Comparison of ENCODE assay signal across 18 cellular contexts in the genomic region with DNA sequence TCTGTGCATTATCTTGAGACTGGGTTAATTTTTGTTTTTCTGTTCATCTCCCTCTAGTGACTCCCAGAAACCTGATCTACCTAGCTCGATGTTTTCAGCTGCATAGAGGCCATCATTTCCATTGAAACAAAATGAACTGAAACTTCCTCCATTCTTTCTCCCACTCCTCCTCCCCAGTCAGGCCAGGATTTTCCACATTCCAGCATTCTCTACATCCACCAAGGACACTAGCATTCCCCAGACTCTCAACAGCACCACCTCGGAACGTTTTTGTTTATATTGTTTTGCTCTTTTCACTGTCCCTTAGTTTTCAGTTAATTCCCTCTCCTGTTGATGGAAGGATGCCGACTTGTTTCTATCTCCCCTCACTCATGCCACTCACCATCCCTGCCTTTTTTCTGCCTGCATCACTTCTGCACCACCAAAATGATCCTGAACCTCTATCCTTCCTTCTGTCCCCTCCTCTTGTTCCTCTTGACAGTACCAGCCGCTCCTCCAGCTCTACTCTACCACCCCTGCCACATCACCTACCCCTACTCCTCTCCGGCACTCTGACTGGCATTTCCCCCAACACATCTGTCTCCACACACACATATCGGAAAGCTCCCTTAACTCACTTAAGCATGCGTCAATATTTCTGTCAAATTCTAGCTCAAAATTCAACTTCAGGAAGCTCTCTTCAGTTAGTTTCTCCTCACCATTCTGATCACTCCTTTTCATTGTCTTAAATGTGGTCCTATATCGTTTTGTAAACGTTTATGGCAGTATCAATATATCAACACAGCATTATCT. TPM values are rescaled to one million over a fixed set of nuclear protein-coding genes. Genes with fewer than 3 reads are reported as not detected.
DNase-seq lines count a peak whose midpoint lies in the region; ATAC-seq and TF ChIP-seq lines count a peak whose summit lies in the region.
"Had no signal": no experiment of that assay in that cellular context is flagged by ENCODE, and none has a peak within 500 bp of the region (broad histone marks: within the 10 kb centered on the region; RNA-seq: fewer than 3 reads in every experiment).

No MANE protein-coding gene starts in this region.

- TF ChIP-seq EP300 in upper lobe of left lung (IDR thresholded peaks at IDR 0.05): no peak

- no peaks in the 10 kb centered on the region for H4K20me1 ChIP-seq in GM23338 (replicated peaks; ENCODE audit: insufficient read depth)

- H3K36me3 ChIP-seq in CD4-positive, CD25-positive, alpha-beta regulatory T cell (ENCODE audit: control insufficient read depth, insufficient read depth, low read length): no peaks in the 10 kb centered on the region
- H3K36me3 ChIP-seq in GM23338 (ENCODE audit: insufficient read depth) (no peaks in the 10 kb centered on the region), upper lobe of left lung (no peaks in the 10 kb centered on the region)
- H3K36me3 ChIP-seq: sigmoid colon, SJCRH30, suprapubic skin had no signal

- ATAC-seq in CD4-positive, CD25-positive, alpha-beta regulatory T cell (ENCODE audit: low read depth in 2 of 2): no peak
- no peak for ATAC-seq in GM23338
- ATAC-seq in memory B cell (ENCODE audit: low read depth): no peak
- ATAC-seq in GM18498 (IDR thresholded peaks at IDR 0.05; ENCODE audit: unreplicated experiment): no peak
- ATAC-seq in HG03135 (IDR thresholded peaks at IDR 0.05; ENCODE audit: unreplicated experiment): no peak
- ATAC-seq in upper lobe of left lung (ENCODE audit: low FRiP score in 2 of 2): no peak

- H3K4me3 Mint-ChIP-seq in CD4-positive, CD25-positive, alpha-beta regulatory T cell: peak overlapping the region in 3 of 4 donors; percentile 1 to 21 (median 2)
- H3K4me3 Mint-ChIP-seq in GM23338 (peak overlapping the region; percentile 92), brain (peak overlapping the region; percentile 80 to 89 (median 85)), memory B cell (no peak overlapping the region)
- H3K4me3 Mint-ChIP-seq: activated CD4-positive, alpha-beta memory T cell treated with anti-CD3 and anti-CD28 coated beads, Interleukin-2, amount 10 ng/mL, durations not matched to agents 7 days and 5 days had no signal

- peaks cover 12% of the 10 kb centered on the region for H3F3A ChIP-seq in GM23338 (replicated peaks; ENCODE audit: low read depth)

- H3K4me3 ChIP-seq in CD4-positive, CD25-positive, alpha-beta regulatory T cell (ENCODE audit: low read depth, low read length): no peak overlapping the region
- peak overlapping the region; percentile 43 for H3K4me3 ChIP-seq in GM23338
- no peak overlapping the region for H3K4me3 ChIP-seq in upper lobe of left lung
- H3K4me3 ChIP-seq: sigmoid colon, SJCRH30, suprapubic skin had no signal

- H3K4me1 ChIP-seq in CD4-positive, CD25-positive, alpha-beta regulatory T cell (ENCODE audit: control insufficient read depth, insufficient read depth, low read length, poor library complexity, severe bottlenecking): peaks cover 42% of the 10 kb centered on the region
- peaks cover 17% of the 10 kb centered on the region for H3K4me1 ChIP-seq in GM23338 (ENCODE audit: insufficient read depth)
- peaks cover 29 to 68% (median 45%) of the 10 kb centered on the region in 4 donors for H3K4me1 ChIP-seq in upper lobe of left lung
- H3K4me1 ChIP-seq: SJCRH30 had no signal

- no peak overlapping the region for H3K27ac ChIP-seq in CD4-positive, CD25-positive, alpha-beta regulatory T cell (ENCODE audit: insufficient read depth, low read length, poor library complexity, severe bottlenecking)
- H3K27ac ChIP-seq in GM23338 (ENCODE audit: low read depth): no peak overlapping the region
- no peak overlapping the region for H3K27ac ChIP-seq in upper lobe of left lung
- H3K27ac ChIP-seq: sigmoid colon, SJCRH30, suprapubic skin had no signal

- H3K9me3 Mint-ChIP-seq in CD4-positive, CD25-positive, alpha-beta regulatory T cell: peaks cover 0 to 19% (median 0%) of the 10 kb centered on the region in 7 donors
- peaks cover 14% of the 10 kb centered on the region for H3K9me3 Mint-ChIP-seq in GM23338
- peaks cover 4 to 25% (median 12%) of the 10 kb centered on the region in 5 experiments for H3K9me3 Mint-ChIP-seq in brain
- H3K9me3 Mint-ChIP-seq in memory B cell: peaks cover 3% of the 10 kb centered on the region
- H3K9me3 Mint-ChIP-seq: activated CD4-positive, alpha-beta memory T cell treated with anti-CD3 and anti-CD28 coated beads, Interleukin-2, amount 10 ng/mL, durations not matched to agents 7 days and 5 days had no signal

- 49 to 52% methylated on average over 10 of the region's 10 CpGs for WGBS in upper lobe of left lung, 2 donors

- H3K9me2 ChIP-seq in GM23338 (ENCODE audit: insufficient read depth): no peaks in the 10 kb centered on the region

- peaks cover 91% of the 10 kb centered on the region for H3K27me3 Mint-ChIP-seq in CD4-positive, CD25-positive, alpha-beta regulatory T cell
- peaks cover 66% of the 10 kb centered on the region for H3K27me3 Mint-ChIP-seq in GM23338 (ENCODE audit: insufficient read depth, low read depth, poor library complexity)
- peaks cover 95% of the 10 kb centered on the region for H3K27me3 Mint-ChIP-seq in brain
- peaks cover 23% of the 10 kb centered on the region for H3K27me3 Mint-ChIP-seq in memory B cell

- H3K4me2 ChIP-seq in GM23338: peak overlapping the region; percentile 81

- DNase-seq in CD4-positive, CD25-positive, alpha-beta regulatory T cell: no peak
- DNase-seq in GM23338 (ENCODE audit: low spot score) (peak; percentile 59), memory B cell (ENCODE audit: low spot score in 2 of 2) (no peak), foreskin melanocyte (no peak), upper lobe of left lung (no peak)
- DNase-seq: activated CD4-positive, alpha-beta memory T cell treated with anti-CD3 and anti-CD28 coated beads, Interleukin-2, amount 10 ng/mL, durations not matched to agents 7 days and 5 days; caudate nucleus; NCI-H2029; NCI-H524; sigmoid colon; SJCRH30 had no signal

- H2AFZ ChIP-seq in GM23338: peak overlapping the region; percentile 11; the same call in 1 of the 2 replicates

- no peaks in the 10 kb centered on the region for H3K79me2 ChIP-seq in GM23338 (replicated peaks; ENCODE audit: insufficient read depth)

- no peak for TF ChIP-seq POLR2A in upper lobe of left lung (IDR thresholded peaks at IDR 0.05)

- peaks cover 0 to 3% of the 10 kb centered on the region in 2 experiments for H3K9me3 ChIP-seq in CD4-positive, CD25-positive, alpha-beta regulatory T cell (ENCODE audit: control insufficient read depth in 2 of 2, low read length in 2 of 2)
- no peaks in the 10 kb centered on the region for H3K9me3 ChIP-seq in upper lobe of left lung
- H3K9me3 ChIP-seq: sigmoid colon, SJCRH30, suprapubic skin had no signal

- peaks cover 73% of the 10 kb centered on the region for H3K27me3 ChIP-seq in CD4-positive, CD25-positive, alpha-beta regulatory T cell (ENCODE audit: control insufficient read depth, insufficient read depth, low read length)
- H3K27me3 ChIP-seq in GM23338 (ENCODE audit: insufficient read depth) (peaks cover 67% of the 10 kb centered on the region), upper lobe of left lung (peaks cover 0 to 13% (median under 1%) of the 10 kb centered on the region in 4 donors)
- H3K27me3 ChIP-seq: suprapubic skin had no signal

- H3K36me3 Mint-ChIP-seq in CD4-positive, CD25-positive, alpha-beta regulatory T cell: no peaks in the 10 kb centered on the region
- H3K36me3 Mint-ChIP-seq in GM23338 (ENCODE audit: low read depth) (peaks cover 10% of the 10 kb centered on the region; the same call in 2 of the 3 replicates), brain (no peaks in the 10 kb centered on the region), memory B cell (no peaks in the 10 kb centered on the region)

- peak overlapping the region in 2 of 3 donors; percentile 2 to 16 for H3K27ac Mint-ChIP-seq in CD4-positive, CD25-positive, alpha-beta regulatory T cell
- H3K27ac Mint-ChIP-seq in GM23338 (no peak overlapping the region), brain (peak overlapping the region in 2 of 5 experiments; percentile 15 to 18), memory B cell (peak overlapping the region; percentile 4)
- H3K27ac Mint-ChIP-seq: activated CD4-positive, alpha-beta memory T cell treated with anti-CD3 and anti-CD28 coated beads, Interleukin-2, amount 10 ng/mL, durations not matched to agents 7 days and 5 days had no signal

- TF ChIP-seq CTCF in GM23338 (conservative IDR thresholded peaks at IDR 0.05; ENCODE audit: low read depth in 2 of 2) (no peak), brain (conservative IDR thresholded peaks at IDR 0.05) (no peak), upper lobe of left lung (IDR thresholded peaks at IDR 0.05) (no peak)

- peaks cover 35 to 88% (median 45%) of the 10 kb centered on the region in 4 donors for H3K4me1 Mint-ChIP-seq in CD4-positive, CD25-positive, alpha-beta regulatory T cell
- H3K4me1 Mint-ChIP-seq in GM23338: peaks cover 26% of the 10 kb centered on the region
- peaks cover 81% of the 10 kb centered on the region for H3K4me1 Mint-ChIP-seq in brain
- peaks cover 37% of the 10 kb centered on the region for H3K4me1 Mint-ChIP-seq in memory B cell

RNA-seq across cellular contexts. Expression of a gene that starts 13.2 kb away (rescaled TPM):
- total RNA-seq in CD4-positive, CD25-positive, alpha-beta regulatory T cell: not detected
- polyA plus RNA-seq in CD4-positive, CD25-positive, alpha-beta regulatory T cell: not detected
- not detected in 2 replicates for total RNA-seq in GM23338 (2014; rRNA removed; shearing (Covaris generic))
- polyA plus RNA-seq in GM23338 (2016; fragmentation: Nextera tagmentation; extraction: Ambion mirVana): not detected in 2 replicates
- polyA plus RNA-seq in brain (ENCODE audit: insufficient read depth, low read depth, low replicate concordance): not detected
- total RNA-seq in upper lobe of left lung: not detected
- total RNA-seq: activated CD4-positive, alpha-beta memory T cell treated with anti-CD3 and anti-CD28 coated beads, Interleukin-2, amount 10 ng/mL, durations not matched to agents 7 days and 5 days; fibroblast of villous mesenchyme; osteocyte; sigmoid colon; SJCRH30; suprapubic skin had no signal
- polyA plus RNA-seq: adipose tissue, sigmoid colon had no signal

RNA-seq across cellular contexts. Expression of a gene that starts 37.1 kb away (rescaled TPM):
- not detected for total RNA-seq in CD4-positive, CD25-positive, alpha-beta regulatory T cell
- polyA plus RNA-seq in CD4-positive, CD25-positive, alpha-beta regulatory T cell: not detected
- not detected in 2 replicates for total RNA-seq in GM23338 (2014; rRNA removed; shearing (Covaris generic))
- polyA plus RNA-seq in GM23338 (2016; fragmentation: Nextera tagmentation; extraction: Ambion mirVana): not detected in 2 replicates
- polyA plus RNA-seq in brain (ENCODE audit: insufficient read depth, low read depth, low replicate concordance): not detected
- not detected for total RNA-seq in upper lobe of left lung
- total RNA-seq: activated CD4-positive, alpha-beta memory T cell treated with anti-CD3 and anti-CD28 coated beads, Interleukin-2, amount 10 ng/mL, durations not matched to agents 7 days and 5 days; fibroblast of villous mesenchyme; osteocyte; sigmoid colon; SJCRH30; suprapubic skin had no signal
- polyA plus RNA-seq: adipose tissue, sigmoid colon had no signal

RNA-seq across cellular contexts. Expression of a gene that starts 40.5 kb away (rescaled TPM):
- total RNA-seq in CD4-positive, CD25-positive, alpha-beta regulatory T cell: not detected
- not detected for polyA plus RNA-seq in CD4-positive, CD25-positive, alpha-beta regulatory T cell
- not detected in 2 replicates for total RNA-seq in GM23338 (2014; rRNA removed; shearing (Covaris generic))
- polyA plus RNA-seq in GM23338 (2016; fragmentation: Nextera tagmentation; extraction: Ambion mirVana): not detected in 2 replicates
- not detected for polyA plus RNA-seq in brain (ENCODE audit: insufficient read depth, low read depth, low replicate concordance)
- total RNA-seq in upper lobe of left lung: not detected
- total RNA-seq: activated CD4-positive, alpha-beta memory T cell treated with anti-CD3 and anti-CD28 coated beads, Interleukin-2, amount 10 ng/mL, durations not matched to agents 7 days and 5 days; fibroblast of villous mesenchyme; osteocyte; sigmoid colon; SJCRH30; suprapubic skin had no signal
- polyA plus RNA-seq: adipose tissue, sigmoid colon had no signal

RNA-seq across cellular contexts. Expression of a gene that starts 56.1 kb away (rescaled TPM):
- 0.17 TPM for total RNA-seq in CD4-positive, CD25-positive, alpha-beta regulatory T cell
- polyA plus RNA-seq in CD4-positive, CD25-positive, alpha-beta regulatory T cell: 1 to 10 TPM in 3 of 4 donors, under 1 TPM in 1; 0.75 to 4.1 (median 2.9) TPM
- 1.6 and 2.0 TPM in 2 replicates for total RNA-seq in GM23338 (2014; rRNA removed; shearing (Covaris generic))
- 0.29 and 0.45 TPM in 2 replicates for polyA plus RNA-seq in GM23338 (2016; fragmentation: Nextera tagmentation; extraction: Ambion mirVana)
- polyA plus RNA-seq in brain (ENCODE audit: insufficient read depth, low read depth, low replicate concordance): 1.2 TPM
- total RNA-seq in upper lobe of left lung: 100 to 1,000 TPM in 1 of 6 donors, 10 to 100 TPM in 5; 14.7 to 108 (median 26.7) TPM
